In genomic region chr20:20824924-20825584, GRCh38 we compare ENCODE assay signal across 8 cellular contexts.
DNase-seq lines count a peak whose midpoint lies in the region; ATAC-seq and TF ChIP-seq lines count a peak whose summit lies in the region.

No MANE protein-coding gene starts in this region.

- CTCF ChIA-PET in activated CD8-positive, alpha-beta T cell treated with anti-CD3 and anti-CD28 coated beads for 36 hours (lab: Charles Lee), result interaction anchor here (0.6 to 5.9 kb wide), 31 partner anchors 8 to 745 kb away, joined by 3 to 32 read pairs (median 3); no protein-coding TSS in a partner anchor

- H3K27ac ChIP-seq in stomach, result no peak overlapping the region

- DNase-seq in GM12864 (ENCODE audit: low read depth), result peak; percentile 8
- DNase-seq in NCI-H526 treated with DMSO at 0.1 percent for 48 hours (lab: John Stamatoyannopoulos, UW), result peak; percentile 45
- DNase-seq in activated CD8-positive, alpha-beta T cell treated with anti-CD3 and anti-CD28 coated beads for 36 hours, result peak; percentile 58
- peak; percentile 46 to 69 for DNase-seq in erythroblast (lab: John Stamatoyannopoulos, UW)
- peak; percentile 40 for DNase-seq in natural killer cell
- DNase-seq in stomach, result peak; percentile 62
- no peak for DNase-seq in epidermal melanocyte (ENCODE audit: insufficient read length, low spot score)

- peaks cover 14% of the 10 kb centered on the region for H3K27me3 Mint-ChIP-seq in activated CD8-positive, alpha-beta T cell treated with anti-CD3 and anti-CD28 coated beads for 36 hours
- H3K27me3 Mint-ChIP-seq in natural killer cell (ENCODE audit: low read depth in 2 of 2), result peaks cover 13 to 25% of the 10 kb centered on the region in 2 donors

- H3K27ac Mint-ChIP-seq in activated CD8-positive, alpha-beta T cell treated with anti-CD3 and anti-CD28 coated beads for 36 hours, result no peak overlapping the region
- no peak overlapping the region for H3K27ac Mint-ChIP-seq in natural killer cell

- no peaks in the 10 kb centered on the region for H3K36me3 Mint-ChIP-seq in activated CD8-positive, alpha-beta T cell treated with anti-CD3 and anti-CD28 coated beads for 36 hours (ENCODE audit: low read depth)
- H3K36me3 Mint-ChIP-seq in natural killer cell, result no peaks in the 10 kb centered on the region

- H3K27me3 ChIP-seq in stomach, result peaks cover 0 to 33% (median 0%) of the 10 kb centered on the region in 3 donors

- intact Hi-C loops in activated CD8-positive, alpha-beta T cell treated with anti-CD3 and anti-CD28 coated beads for 36 hours (cut with micrococcal nuclease), result loop anchor here (5.0 kb wide), 1 partner anchor 158 kb away; no protein-coding TSS in a partner anchor
- intact Hi-C loops in natural killer cell (cut with micrococcal nuclease), result loop anchor here (5.0 to 10.0 kb wide), 2 partner anchors 693 to 740 kb away; no protein-coding TSS in a partner anchor
- intact Hi-C loops in stomach (cut with DNase I; ENCODE audit: low total_unique reads), result loop anchor here (10.0 kb wide), 1 partner anchor 160 kb away; no protein-coding TSS in a partner anchor

- peaks cover 3% of the 10 kb centered on the region for H3K9me3 Mint-ChIP-seq in activated CD8-positive, alpha-beta T cell treated with anti-CD3 and anti-CD28 coated beads for 36 hours
- H3K9me3 Mint-ChIP-seq in natural killer cell, result no peaks in the 10 kb centered on the region

- peaks cover 0 to 6% (median 0%) of the 10 kb centered on the region in 4 donors for H3K9me3 ChIP-seq in stomach

- no peaks in the 10 kb centered on the region for H3K36me3 ChIP-seq in stomach

- TF ChIP-seq POLR2A in erythroblast (IDR thresholded peaks at IDR 0.05; ENCODE audit: low read length), result no peak
- no peak for TF ChIP-seq POLR2A in stomach (IDR thresholded peaks at IDR 0.05)

- WGBS in stomach, 5 donors, result 15 to 36% (median 18%) methylated on average over 8 to 18 of the region's 18 CpGs

- ATAC-seq in HG03103 (IDR thresholded peaks at IDR 0.05; ENCODE audit: low read depth, unreplicated experiment), result peak; percentile 76
- peak; percentile 74 for ATAC-seq in activated CD8-positive, alpha-beta T cell treated with anti-CD3 and anti-CD28 coated beads for 36 hours
- ATAC-seq in natural killer cell, result peak; percentile 58 to 84 (median 75)

- POLR2A ChIA-PET in activated CD8-positive, alpha-beta T cell treated with anti-CD3 and anti-CD28 coated beads for 36 hours (lab: Charles Lee), result no interaction called here

- TF ChIP-seq CTCF in GM12864 (IDR thresholded peaks at IDR 0.05; ENCODE audit: low read depth, low read length, missing control alignments), result peak; percentile 76
- TF ChIP-seq CTCF in activated CD8-positive, alpha-beta T cell treated with anti-CD3 and anti-CD28 coated beads for 36 hours (IDR thresholded peaks at IDR 0.05), result peak; percentile 83
- TF ChIP-seq CTCF in natural killer cell (IDR thresholded peaks at IDR 0.05), result peak; percentile 78
- peak in 5 of 7 experiments; percentile 45 to 74 (median 66) for TF ChIP-seq CTCF in stomach (IDR thresholded peaks at IDR 0.05)

- H3K4me3 ChIP-seq in GM12864 (ENCODE audit: low read depth, low read length) (no peak overlapping the region), stomach (no peak overlapping the region)

- H3K4me3 Mint-ChIP-seq in activated CD8-positive, alpha-beta T cell treated with anti-CD3 and anti-CD28 coated beads for 36 hours, result no peak overlapping the region
- H3K4me3 Mint-ChIP-seq in natural killer cell, result no peak overlapping the region

- H3K4me1 Mint-ChIP-seq in activated CD8-positive, alpha-beta T cell treated with anti-CD3 and anti-CD28 coated beads for 36 hours (ENCODE audit: low read depth), result peaks cover 2% of the 10 kb centered on the region
- H3K4me1 Mint-ChIP-seq in natural killer cell, result peaks cover 5 to 6% of the 10 kb centered on the region in 2 donors

- H3K4me1 ChIP-seq in stomach, result peaks cover 0 to 8% (median 3%) of the 10 kb centered on the region in 4 donors

- TF ChIP-seq EP300 in stomach (IDR thresholded peaks at IDR 0.05), result no peak
